ENCODE assay signal across 1 cellular context in genomic region chr19:49690073-49690655, GRCh38.
A peak's percentile ranks its signal among the peaks of the same experiment; 100 is the strongest.
TF ChIP-seq lines count a peak whose summit lies in the region.

No MANE protein-coding gene starts in this region.

TF ChIP-seq in K562, 482 proteins besides CTCF, POLR2A, EP300 and RAD21:
- TF ChIP-seq ZBTB33 (CRISPR knock-in tag; IDR thresholded peaks at IDR 0.05) (no peak), RBFOX2 (IDR thresholded peaks at IDR 0.05; ENCODE audit: low read depth, low read length) (peak; percentile 5; the same call in 1 of the 2 replicates), POLR2G (IDR thresholded peaks at IDR 0.05; ENCODE audit: low read depth, low read length) (peak; percentile 35), PHTF2 (CRISPR knock-in tag; IDR thresholded peaks at IDR 0.05) (no peak), ILF3 (IDR thresholded peaks at IDR 0.05; ENCODE audit: borderline replicate concordance) (no peak)
